ENCODE assay signal across 10 cellular contexts in the genomic region with DNA sequence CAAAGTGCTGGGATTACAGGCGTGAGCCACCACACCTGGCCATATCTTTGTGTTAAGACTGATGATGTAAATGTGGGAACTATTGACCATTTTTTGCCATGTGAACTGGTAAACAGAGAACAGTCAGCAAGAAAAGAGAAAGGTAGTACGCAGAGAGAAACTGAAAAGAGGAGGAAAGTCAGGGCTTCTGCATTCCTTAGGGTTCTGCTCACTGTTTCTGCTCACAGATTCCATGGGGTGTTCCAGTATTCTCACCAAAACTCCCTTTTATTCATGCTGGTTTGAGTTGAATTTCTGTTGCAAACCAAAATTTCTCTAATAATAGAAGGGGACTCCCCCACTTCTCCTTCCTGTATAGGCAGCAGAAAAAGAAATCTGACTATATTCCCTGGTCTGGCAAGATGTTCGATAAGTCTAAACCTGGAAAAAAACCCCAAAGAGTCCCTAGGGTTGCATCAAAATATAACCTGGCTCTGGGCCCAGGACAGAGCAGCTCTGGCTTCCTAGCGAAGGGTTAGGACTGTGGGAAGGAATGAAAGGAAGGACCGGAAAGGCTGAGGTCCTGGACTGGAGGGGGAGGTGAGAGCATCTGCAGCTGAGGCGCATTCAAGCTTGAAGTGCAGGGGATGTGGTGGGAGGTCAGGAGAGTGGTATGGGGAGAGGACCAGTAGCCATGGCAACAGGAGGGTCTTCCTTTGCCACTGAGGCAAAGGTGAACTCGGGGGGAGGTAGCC. TPM values are rescaled to one million over a fixed set of nuclear protein-coding genes. Genes with fewer than 3 reads are reported as not detected.
DNase-seq lines count a peak whose midpoint lies in the region; ATAC-seq, FAIRE-seq and TF ChIP-seq lines count a peak whose summit lies in the region.
"Had no signal": no experiment of that assay in that cellular context is flagged by ENCODE, and none has a peak within 500 bp of the region (broad histone marks: within the 10 kb centered on the region; RNA-seq: fewer than 3 reads in every experiment).

No MANE protein-coding gene starts in this region.

- FAIRE-seq in GM18507 (lab: Jason Lieb, UNC): peak; percentile 93

- ATAC-seq in GM21447 (IDR thresholded peaks at IDR 0.05; ENCODE audit: unreplicated experiment) (peak; percentile 66), HG03442 (IDR thresholded peaks at IDR 0.05; ENCODE audit: unreplicated experiment) (peak; percentile 65), left cardiac atrium (peak; percentile 71 to 83)
- ATAC-seq: lower lobe of right lung had no signal

- DNase-seq in GM18507 (ENCODE audit: extremely low spot score, insufficient read length, low read depth): no peak
- no peak for DNase-seq in left cardiac atrium
- DNase-seq in DMS153 (lab: John Stamatoyannopoulos, UW): no peak
- no peak for DNase-seq in putamen (ENCODE audit: low spot score)
- no peak for DNase-seq in HuH-7.5 (ENCODE audit: low spot score)
- DNase-seq in RWPE1 (ENCODE audit: low spot score): no peak
- DNase-seq: lower lobe of right lung; NK-92 treated with Interleukin-12 subunit alpha and Interleukin-12 subunit beta, amount 100 ng/mL, for 24 hours had no signal

- no peak for TF ChIP-seq CTCF in RWPE1 (conservative IDR thresholded peaks at IDR 0.05; ENCODE audit: low read depth)

- POLR2A ChIA-PET in RWPE1 (lab: Yijun Ruan, JAX; ENCODE audit: low non-redundant PET): no interaction called here

- CTCF ChIA-PET in RWPE1 (lab: Yijun Ruan, JAX): no interaction called here

- no peak overlapping the region for H3K27ac ChIP-seq in RWPE1
- H3K27ac ChIP-seq: lower lobe of right lung had no signal

- intact Hi-C loops in left cardiac atrium (cut with DNase I): loop anchor here in 1 of 2 donors (5.0 kb wide), 1 partner anchor 44 kb away; no protein-coding TSS in a partner anchor

RNA-seq across cellular contexts. Expression of a gene that starts 18.8 kb away (rescaled TPM):
- total RNA-seq in left cardiac atrium: 1 to 10 TPM; 1.5 to 3.3 TPM

RNA-seq across cellular contexts. Expression of a gene that starts 33.9 kb away (rescaled TPM):
- 1 to 10 TPM; 4.1 to 4.9 TPM for total RNA-seq in left cardiac atrium
